ENCODE assay signal across 1 cellular context in genomic region chr1:40476924-40477679, GRCh38.
A peak's percentile ranks its signal among the peaks of the same experiment; 100 is the strongest.
TF ChIP-seq lines count a peak whose summit lies in the region.

Gene ZFP69 (plus strand): TSS chr1:40477290. CDS start chr1:40479362, 2,072 bp downstream.

TF ChIP-seq in HepG2, 621 proteins besides CTCF, POLR2A, EP300 and RAD21 (continued from another document and continues in another):
- TF ChIP-seq ZBTB46 (CRISPR knock-in tag; IDR thresholded peaks at IDR 0.05; ENCODE audit: borderline replicate concordance) (no peak), RBFOX2 (IDR thresholded peaks at IDR 0.05; ENCODE audit: low read depth, low read length) (peak; percentile 81), ZNF777 (CRISPR knock-in tag; IDR thresholded peaks at IDR 0.05) (peak; percentile 73), ZNF33B (CRISPR knock-in tag; IDR thresholded peaks at IDR 0.05) (no peak), UBTF (CRISPR knock-in tag; IDR thresholded peaks at IDR 0.05) (peak; percentile 63; the same call in 1 of the 2 replicates), MTERF4 (CRISPR knock-in tag; IDR thresholded peaks at IDR 0.05) (no peak), HNF4G (IDR thresholded peaks at IDR 0.05; ENCODE audit: borderline replicate concordance, low read depth, low read length) (peak; percentile 4; the same call in 1 of the 2 replicates), HNF4G (CRISPR knock-in tag; IDR thresholded peaks at IDR 0.05; ENCODE audit: borderline replicate concordance, low read depth) (no peak), MAFG (CRISPR knock-in tag; IDR thresholded peaks at IDR 0.05) (no peak), ZNF44 (CRISPR knock-in tag; IDR thresholded peaks at IDR 0.05) (0 out of 2 replicates have a peak, but pooled peaks have one; percentile 27), ZC3H13 (CRISPR knock-in tag; IDR thresholded peaks at IDR 0.05) (0 out of 2 replicates have a peak, but pooled peaks have one; percentile 12), TBX3 (IDR thresholded peaks at IDR 0.05; ENCODE audit: borderline replicate concordance) (no peak), MATR3 (CRISPR knock-in tag; IDR thresholded peaks at IDR 0.05) (no peak), HBP1 (CRISPR knock-in tag; IDR thresholded peaks at IDR 0.05; ENCODE audit: low read depth) (peak; percentile 54; the same call in 1 of the 2 replicates), PPARG (CRISPR knock-in tag; conservative IDR thresholded peaks at IDR 0.05) (0 out of 2 replicates have a peak, but pooled peaks have one; percentile 23), HNRNPLL (IDR thresholded peaks at IDR 0.05; ENCODE audit: low read depth, low read length, poor library complexity, severe bottlenecking) (peak; percentile 36), CREB3 (CRISPR knock-in tag; IDR thresholded peaks at IDR 0.05) (peak; percentile 75; the same call in 1 of the 2 replicates), ZBTB49 (CRISPR knock-in tag; IDR thresholded peaks at IDR 0.05; ENCODE audit: borderline replicate concordance) (no peak), ZNF766 (CRISPR knock-in tag; IDR thresholded peaks at IDR 0.05; ENCODE audit: borderline replicate concordance) (peak; percentile 32; the same call in 1 of the 2 replicates), FOSL2 (CRISPR knock-in tag; IDR thresholded peaks at IDR 0.05) (0 out of 2 replicates have a peak, but pooled peaks have one; percentile 5), CERS6 (CRISPR knock-in tag; IDR thresholded peaks at IDR 0.05) (no peak), SP1 (IDR thresholded peaks at IDR 0.05) (no peak), SP1 (CRISPR knock-in tag; IDR thresholded peaks at IDR 0.05) (peak; percentile 61), ZNF276 (CRISPR knock-in tag; IDR thresholded peaks at IDR 0.05; ENCODE audit: low read depth) (no peak), ZBED4 (CRISPR knock-in tag; IDR thresholded peaks at IDR 0.05; ENCODE audit: borderline replicate concordance) (peak; percentile 41; the same call in 1 of the 2 replicates), FOXP4 (CRISPR knock-in tag; IDR thresholded peaks at IDR 0.05) (no peak), THAP9 (CRISPR knock-in tag; IDR thresholded peaks at IDR 0.05; ENCODE audit: borderline replicate concordance) (no peak), ZNF33A (CRISPR knock-in tag; IDR thresholded peaks at IDR 0.05; ENCODE audit: borderline replicate concordance) (no peak), MXD1 (CRISPR knock-in tag; IDR thresholded peaks at IDR 0.05) (peak; percentile 64; the same call in 1 of the 2 replicates), MTF1 (CRISPR knock-in tag; IDR thresholded peaks at IDR 0.05) (peak; percentile 1; the same call in 1 of the 2 replicates), SIX4 (CRISPR knock-in tag; IDR thresholded peaks at IDR 0.05) (no peak)
